Comparison of ENCODE assay signal across 12 cellular contexts in genomic region chr6:127366281-127367022, GRCh38. TPM values are rescaled to one million over a fixed set of nuclear protein-coding genes. Genes with fewer than 3 reads are reported as not detected.
DNase-seq lines count a peak whose midpoint lies in the region; ATAC-seq and TF ChIP-seq lines count a peak whose summit lies in the region.
"Had no signal": no experiment of that assay in that cellular context is flagged by ENCODE, and none has a peak within 500 bp of the region (broad histone marks: within the 10 kb centered on the region; RNA-seq: fewer than 3 reads in every experiment).

No MANE protein-coding gene starts in this region.

- no peak overlapping the region for H3K4me3 Mint-ChIP-seq in stimulated activated naive CD8-positive, alpha-beta T cell treated with anti-CD3 and anti-CD28 coated beads, Interleukin-15, amount 100 ng/mL, for 72 hours
- no peak overlapping the region for H3K4me3 Mint-ChIP-seq in WTC11
- no peak overlapping the region for H3K4me3 Mint-ChIP-seq in activated T-helper 17 cell treated with anti-CD3 and anti-CD28 coated beads, Interleukin-2, amount 50 U/mL, for 72 hours
- H3K4me3 Mint-ChIP-seq: CD8-positive, alpha-beta T cell had no signal

- no peak for DNase-seq in stimulated activated naive CD8-positive, alpha-beta T cell treated with anti-CD3 and anti-CD28 coated beads, Interleukin-15, Interleukin-2, amounts not matched to agents 100 U/mL and 50 U/mL, for 24 hours
- DNase-seq in stimulated activated naive CD8-positive, alpha-beta T cell treated with anti-CD3 and anti-CD28 coated beads, Interleukin-15, amount 100 ng/mL, for 72 hours, result no peak
- DNase-seq in WTC11 (ENCODE audit: low spot score), result no peak
- peak; percentile 74 for DNase-seq in islet precursor cell
- DNase-seq in GM19238 (ENCODE audit: insufficient read length, low spot score), result no peak
- DNase-seq in activated gamma-delta T cell (lab: John Stamatoyannopoulos, UW), result no peak
- DNase-seq: activated CD4-positive, CD25-positive, alpha-beta regulatory T cell treated with anti-CD3 and anti-CD28 coated beads, Interleukin-2, amount 50 U/mL, for 72 hours; CD8-positive, alpha-beta T cell; effector memory CD4-positive, alpha-beta T cell; NCI-H1436 treated with DMSO at 0.1 percent for 48 hours had no signal

- TF ChIP-seq CTCF in WTC11 (IDR thresholded peaks at IDR 0.05), result no peak

- H3K9me3 Mint-ChIP-seq in stimulated activated naive CD8-positive, alpha-beta T cell treated with anti-CD3 and anti-CD28 coated beads, Interleukin-15, amount 100 ng/mL, for 72 hours, result peaks cover 6 to 11% of the 10 kb centered on the region in 2 donors
- H3K9me3 Mint-ChIP-seq in WTC11, result peaks cover 13% of the 10 kb centered on the region
- peaks cover under 1% of the 10 kb centered on the region for H3K9me3 Mint-ChIP-seq in activated T-helper 17 cell treated with anti-CD3 and anti-CD28 coated beads, Interleukin-2, amount 50 U/mL, for 72 hours

- peak; percentile 19 for ATAC-seq in stimulated activated naive CD8-positive, alpha-beta T cell treated with anti-CD3 and anti-CD28 coated beads, Interleukin-15, Interleukin-2, amounts not matched to agents 100 U/mL and 50 U/mL, for 24 hours
- no peak for ATAC-seq in stimulated activated naive CD8-positive, alpha-beta T cell treated with anti-CD3 and anti-CD28 coated beads, Interleukin-15, amount 100 ng/mL, for 72 hours
- peak; percentile 79 for ATAC-seq in WTC11
- no peak for ATAC-seq in GM18511 (IDR thresholded peaks at IDR 0.05; ENCODE audit: unreplicated experiment)
- ATAC-seq in activated T-helper 17 cell treated with anti-CD3 and anti-CD28 coated beads, Interleukin-2, amount 50 U/mL, for 72 hours (replicated peaks), result no peak
- ATAC-seq: CD8-positive, alpha-beta T cell had no signal

- CTCF ChIA-PET in WTC11 (lab: Charles Lee), result interaction anchor here (1.0 kb wide), 1 partner anchor 100 kb away, joined by 3 read pairs; the partner anchor contains the start of gene RNF146

- H3K36me3 Mint-ChIP-seq in WTC11, result 0 out of 2 replicates have a peak, but pooled peaks cover 3% of the 10 kb centered on the region
- no peaks in the 10 kb centered on the region for H3K36me3 Mint-ChIP-seq in activated T-helper 17 cell treated with anti-CD3 and anti-CD28 coated beads, Interleukin-2, amount 50 U/mL, for 72 hours (ENCODE audit: low read depth)
- H3K36me3 Mint-ChIP-seq: CD8-positive, alpha-beta T cell had no signal

- no peak overlapping the region for H3K27ac Mint-ChIP-seq in stimulated activated naive CD8-positive, alpha-beta T cell treated with anti-CD3 and anti-CD28 coated beads, Interleukin-15, amount 100 ng/mL, for 72 hours
- peak overlapping the region; percentile 15; the same call in 1 of the 2 replicates for H3K27ac Mint-ChIP-seq in WTC11
- no peak overlapping the region for H3K27ac Mint-ChIP-seq in activated T-helper 17 cell treated with anti-CD3 and anti-CD28 coated beads, Interleukin-2, amount 50 U/mL, for 72 hours
- H3K27ac Mint-ChIP-seq: CD8-positive, alpha-beta T cell had no signal

- H3K4me1 Mint-ChIP-seq in stimulated activated naive CD8-positive, alpha-beta T cell treated with anti-CD3 and anti-CD28 coated beads, Interleukin-15, amount 100 ng/mL, for 72 hours, result no peaks in the 10 kb centered on the region
- peaks cover 4% of the 10 kb centered on the region; the same call in 1 of the 2 replicates for H3K4me1 Mint-ChIP-seq in WTC11
- H3K4me1 Mint-ChIP-seq in activated T-helper 17 cell treated with anti-CD3 and anti-CD28 coated beads, Interleukin-2, amount 50 U/mL, for 72 hours, result no peaks in the 10 kb centered on the region

- H3K27me3 Mint-ChIP-seq in stimulated activated naive CD8-positive, alpha-beta T cell treated with anti-CD3 and anti-CD28 coated beads, Interleukin-15, amount 100 ng/mL, for 72 hours, result peaks cover 7% of the 10 kb centered on the region
- no peaks in the 10 kb centered on the region for H3K27me3 Mint-ChIP-seq in WTC11 (ENCODE audit: low read depth)
- no peaks in the 10 kb centered on the region for H3K27me3 Mint-ChIP-seq in activated T-helper 17 cell treated with anti-CD3 and anti-CD28 coated beads, Interleukin-2, amount 50 U/mL, for 72 hours

- POLR2A ChIA-PET in WTC11 (lab: Charles Lee), result no interaction called here

TF ChIP-seq in WTC11, 78 proteins besides CTCF, POLR2A, EP300 and RAD21:
- TF ChIP-seq, protein P1, sequence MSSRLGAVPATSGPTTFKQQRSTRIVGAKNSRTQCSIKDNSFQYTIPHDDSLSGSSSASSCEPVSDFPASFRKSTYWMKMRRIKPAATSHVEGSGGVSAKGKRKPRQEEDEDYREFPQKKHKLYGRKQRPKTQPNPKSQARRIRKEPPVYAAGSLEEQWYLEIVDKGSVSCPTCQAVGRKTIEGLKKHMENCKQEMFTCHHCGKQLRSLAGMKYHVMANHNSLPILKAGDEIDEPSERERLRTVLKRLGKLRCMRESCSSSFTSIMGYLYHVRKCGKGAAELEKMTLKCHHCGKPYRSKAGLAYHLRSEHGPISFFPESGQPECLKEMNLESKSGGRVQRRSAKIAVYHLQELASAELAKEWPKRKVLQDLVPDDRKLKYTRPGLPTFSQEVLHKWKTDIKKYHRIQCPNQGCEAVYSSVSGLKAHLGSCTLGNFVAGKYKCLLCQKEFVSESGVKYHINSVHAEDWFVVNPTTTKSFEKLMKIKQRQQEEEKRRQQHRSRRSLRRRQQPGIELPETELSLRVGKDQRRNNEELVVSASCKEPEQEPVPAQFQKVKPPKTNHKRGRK (CRISPR knock-in tag; IDR thresholded peaks at IDR 0.05; ENCODE audit: borderline replicate concordance), result no peak
- TF ChIP-seq, protein P2, sequence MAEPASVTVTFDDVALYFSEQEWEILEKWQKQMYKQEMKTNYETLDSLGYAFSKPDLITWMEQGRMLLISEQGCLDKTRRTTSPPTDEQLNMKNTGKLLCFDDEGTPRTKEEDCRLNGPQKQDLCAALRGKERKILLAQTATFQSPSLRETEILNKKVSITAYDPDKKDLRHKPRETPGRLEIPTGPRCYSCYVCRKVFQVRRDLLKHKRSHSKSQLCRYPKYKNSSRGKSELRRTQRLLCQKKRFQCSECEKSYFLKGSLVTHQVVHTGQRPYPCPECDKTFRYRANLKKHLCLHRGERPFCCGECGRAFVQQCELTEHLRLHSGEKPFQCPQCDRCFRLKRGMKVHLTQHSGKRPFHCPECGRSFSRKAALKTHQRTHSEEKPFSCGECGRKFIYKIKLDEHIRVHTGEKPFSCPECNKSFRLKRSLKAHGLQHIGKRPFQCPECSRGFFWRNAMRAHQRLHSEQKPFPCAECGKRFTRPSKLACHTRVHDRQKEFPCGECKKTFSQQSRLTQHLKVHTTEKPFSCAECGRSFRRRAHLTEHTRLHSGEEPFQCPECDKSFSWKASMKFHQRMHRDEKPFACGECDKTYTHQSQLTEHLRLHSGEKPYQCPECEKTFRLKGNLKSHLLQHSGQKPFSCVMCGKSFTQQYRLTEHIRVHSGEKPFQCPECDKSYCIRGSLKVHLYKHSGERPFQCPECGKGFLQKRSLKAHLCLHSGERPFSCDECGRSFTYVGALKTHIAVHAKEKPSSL (CRISPR knock-in tag; conservative IDR thresholded peaks at IDR 0.05), result no peak
- TF ChIP-seq E2F1 (CRISPR knock-in tag; IDR thresholded peaks at IDR 0.05) (no peak), TEAD4 (CRISPR knock-in tag; IDR thresholded peaks at IDR 0.05) (no peak), SP1 (CRISPR knock-in tag; conservative IDR thresholded peaks at IDR 0.05) (no peak), ELF4 (CRISPR knock-in tag; IDR thresholded peaks at IDR 0.05; ENCODE audit: low read depth) (no peak), NR3C1 (CRISPR knock-in tag; conservative IDR thresholded peaks at IDR 0.05; ENCODE audit: low read depth) (no peak), SMAD3 (CRISPR knock-in tag; IDR thresholded peaks at IDR 0.05; ENCODE audit: borderline replicate concordance) (no peak), FOXP1 (CRISPR knock-in tag; IDR thresholded peaks at IDR 0.05; ENCODE audit: borderline replicate concordance) (no peak), ZMAT4 (CRISPR knock-in tag; IDR thresholded peaks at IDR 0.05) (no peak), ZSCAN18 (CRISPR knock-in tag; IDR thresholded peaks at IDR 0.05) (no peak)

RNA-seq across cellular contexts. Expression of gene ECHDC1, which starts 23.0 kb away (rescaled TPM):
- 43.1 to 60.0 TPM (median 44.3 TPM) in 3 replicates for total RNA-seq in WTC11 (2021)
- 10 to 100 TPM; 34.9 to 67.7 TPM for total RNA-seq in activated T-helper 17 cell treated with anti-CD3 and anti-CD28 coated beads, Interleukin-2, amount 50 U/mL, for 72 hours

Comparison
In these comparisons a context has a peak if more than half of its experiments do, and no peak if none do; other contexts are left out.
1. ATAC-seq: peak in stimulated activated naive CD8-positive, alpha-beta T cell treated with anti-CD3 and anti-CD28 coated beads, Interleukin-15, Interleukin-2, amounts not matched to agents 100 U/mL and 50 U/mL, for 24 hours (single experiment) and WTC11 (single experiment); none in stimulated activated naive CD8-positive, alpha-beta T cell treated with anti-CD3 and anti-CD28 coated beads, Interleukin-15, amount 100 ng/mL, for 72 hours (single experiment), GM18511 (single experiment) and activated T-helper 17 cell treated with anti-CD3 and anti-CD28 coated beads, Interleukin-2, amount 50 U/mL, for 72 hours (single experiment).